In the genomic region with DNA sequence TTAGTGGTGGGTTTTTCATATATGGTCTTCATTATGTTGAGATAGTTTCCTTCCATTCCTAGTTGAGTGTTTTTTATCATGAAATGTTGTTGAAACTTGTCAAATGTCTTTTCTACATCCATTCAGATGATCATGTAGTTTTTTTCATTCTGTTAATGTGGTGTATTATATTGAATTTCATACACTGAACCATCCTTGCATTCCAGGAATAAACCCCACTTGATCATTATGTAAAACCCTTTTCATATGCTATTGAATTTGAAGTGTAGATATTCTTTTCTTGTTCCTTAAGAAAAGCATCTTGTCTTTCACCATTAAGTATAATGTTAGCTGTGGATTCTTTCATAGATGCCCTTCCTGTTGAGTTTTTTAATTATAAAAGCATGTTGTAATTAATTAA, we compare ENCODE assay signal across 18 cellular contexts. TPM values are rescaled to one million over a fixed set of nuclear protein-coding genes. Genes with fewer than 3 reads are reported as not detected.
DNase-seq lines count a peak whose midpoint lies in the region; ATAC-seq and TF ChIP-seq lines count a peak whose summit lies in the region.
"Had no signal": no experiment of that assay in that cellular context is flagged by ENCODE, and none has a peak within 500 bp of the region (broad histone marks: within the 10 kb centered on the region; RNA-seq: fewer than 3 reads in every experiment).

No MANE protein-coding gene starts in this region.

- no peaks in the 10 kb centered on the region for H3K4me1 Mint-ChIP-seq in endodermal cell

- H3K9ac ChIP-seq in SU-DHL-6 (ENCODE audit: low read length) = no peak overlapping the region
- H3K9ac ChIP-seq in endodermal cell (ENCODE audit: extremely low read depth, low read length, poor library complexity, severe bottlenecking) = no peak overlapping the region

- no peak overlapping the region for H3K4me3 ChIP-seq in SU-DHL-6 (ENCODE audit: insufficient read depth, low read length, poor library complexity, severe bottlenecking)
- peak overlapping the region; percentile 52 for H3K4me3 ChIP-seq in endodermal cell (ENCODE audit: low read length)

- DNase-seq in DMS53 (lab: John Stamatoyannopoulos, UW) (peak; percentile 12), DMS53 treated with DMSO at 0.1 percent for 48 hours (lab: John Stamatoyannopoulos, UW; ENCODE audit: unreplicated experiment) (no peak), endodermal cell (no peak), SHP77 treated with DMSO at 0.1 percent for 48 hours (lab: John Stamatoyannopoulos, UW) (no peak)
- DNase-seq: 8988T; CD4-positive, alpha-beta memory T cell; DMS153; Karpas-422; MM.1S; NCI-H1105; NCI-H1694; NCI-H446; NCI-H69; RPMI8226 had no signal

- H3K79me2 ChIP-seq in SU-DHL-6 (ENCODE audit: insufficient read depth, low read length) = peaks cover 98% of the 10 kb centered on the region

- H3K9me3 Mint-ChIP-seq in endodermal cell = peaks cover 19% of the 10 kb centered on the region

- H3K4me2 ChIP-seq in SU-DHL-6 (ENCODE audit: low read depth, low read length, poor library complexity, severe bottlenecking) = no peak overlapping the region

- ATAC-seq in HG02798 (IDR thresholded peaks at IDR 0.05; ENCODE audit: poor library complexity, unreplicated experiment) = no peak
- ATAC-seq in GM18520 (IDR thresholded peaks at IDR 0.05; ENCODE audit: unreplicated experiment) = no peak
- no peak for ATAC-seq in HG03520 (IDR thresholded peaks at IDR 0.05; ENCODE audit: unreplicated experiment)

- H4K20me1 ChIP-seq in SU-DHL-6 (ENCODE audit: low read depth, low read length) = no peaks in the 10 kb centered on the region

- H3F3A ChIP-seq in SU-DHL-6 (ENCODE audit: insufficient read depth) = peaks cover 36% of the 10 kb centered on the region

- peaks cover 10% of the 10 kb centered on the region; the same call in 1 of the 2 replicates for H3K9me3 ChIP-seq in SU-DHL-6 (ENCODE audit: insufficient read depth, low read length)
- peaks cover 30% of the 10 kb centered on the region for H3K9me3 ChIP-seq in endodermal cell (ENCODE audit: control insufficient read depth, low read length)

- no peak overlapping the region for H2AFZ ChIP-seq in SU-DHL-6 (ENCODE audit: low read depth, low read length, severe bottlenecking)

- no peaks in the 10 kb centered on the region for H3K4me1 ChIP-seq in endodermal cell (ENCODE audit: control insufficient read depth, insufficient read depth, low read length)

- H3K27me3 ChIP-seq in SU-DHL-6 (ENCODE audit: low read length) (no peaks in the 10 kb centered on the region), endodermal cell (ENCODE audit: control insufficient read depth, insufficient read depth, low read length, poor library complexity, severe bottlenecking) (no peaks in the 10 kb centered on the region)

- H3K27ac Mint-ChIP-seq in endodermal cell = no peak overlapping the region
- H3K27ac Mint-ChIP-seq: CD4-positive, alpha-beta memory T cell had no signal

- H3K27me3 Mint-ChIP-seq in endodermal cell (ENCODE audit: insufficient read depth) = no peaks in the 10 kb centered on the region
- H3K27me3 Mint-ChIP-seq: CD4-positive, alpha-beta memory T cell had no signal

- H3K36me3 ChIP-seq in SU-DHL-6 (ENCODE audit: low read length) (peaks cover 40% of the 10 kb centered on the region), endodermal cell (ENCODE audit: control insufficient read depth, insufficient read depth, low read length) (peaks cover 31% of the 10 kb centered on the region)

- peaks cover 48% of the 10 kb centered on the region for H3K36me3 Mint-ChIP-seq in endodermal cell (ENCODE audit: low read depth)

- H3K27ac ChIP-seq in SU-DHL-6 (ENCODE audit: low read depth, low read length) (peak overlapping the region; percentile 20; the same call in 1 of the 2 replicates), endodermal cell (ENCODE audit: low read depth, low read length) (no peak overlapping the region)

- H3K9me2 ChIP-seq in SU-DHL-6 (replicated peaks; ENCODE audit: insufficient read depth, low read length) = no peaks in the 10 kb centered on the region

- no peak for TF ChIP-seq CTCF in SU-DHL-6 (IDR thresholded peaks at IDR 0.05; ENCODE audit: insufficient read depth, low read length, poor library complexity, severe bottlenecking)
- no peak for TF ChIP-seq CTCF in endodermal cell (conservative IDR thresholded peaks at IDR 0.05)

- no peak overlapping the region for H3K4me3 Mint-ChIP-seq in endodermal cell

RNA-seq across cellular contexts. Expression of gene PIAS1, which starts 42.9 kb away (rescaled TPM):
- total RNA-seq in endodermal cell = 10 to 100 TPM; 38.0 to 40.1 TPM
- 50.4 TPM for polyA plus RNA-seq in endodermal cell (2013, experiment 1 of 2)
- polyA plus RNA-seq in endodermal cell (2013, experiment 2 of 2) = 42.8 TPM
